Comparison of ENCODE assay signal across 1 cellular context in genomic region chrX:139930923-139931645, GRCh38.
A peak's percentile ranks its signal among the peaks of the same experiment; 100 is the strongest.
TF ChIP-seq lines count a peak whose summit lies in the region.

No MANE protein-coding gene starts in this region.

TF ChIP-seq in HepG2, 621 proteins besides CTCF, POLR2A, EP300 and RAD21 (continued from another document and continues in another):
- no peak for TF ChIP-seq ZBTB33 (CRISPR knock-in tag; IDR thresholded peaks at IDR 0.05)
- no peak for TF ChIP-seq ATM (IDR thresholded peaks at IDR 0.05; ENCODE audit: borderline replicate concordance)
- peak; percentile 42; the same call in 1 of the 2 replicates for TF ChIP-seq ARID4A (CRISPR knock-in tag; IDR thresholded peaks at IDR 0.05; ENCODE audit: borderline replicate concordance)
- no peak for TF ChIP-seq REPIN1 (CRISPR knock-in tag; IDR thresholded peaks at IDR 0.05; ENCODE audit: borderline replicate concordance, low read depth)
- no peak for TF ChIP-seq BRF2 (CRISPR knock-in tag; IDR thresholded peaks at IDR 0.05)
- TF ChIP-seq GMEB1 (CRISPR knock-in tag; IDR thresholded peaks at IDR 0.05; ENCODE audit: borderline replicate concordance) = no peak
- no peak for TF ChIP-seq NFRKB (IDR thresholded peaks at IDR 0.05)
- TF ChIP-seq HDAC6 (IDR thresholded peaks at IDR 0.05; ENCODE audit: low read depth, low read length) = no peak
- no peak for TF ChIP-seq NAIF1 (CRISPR knock-in tag; IDR thresholded peaks at IDR 0.05; ENCODE audit: borderline replicate concordance)
- no peak for TF ChIP-seq ZNF205 (CRISPR knock-in tag; IDR thresholded peaks at IDR 0.05)
- no peak for TF ChIP-seq PHB2 (IDR thresholded peaks at IDR 0.05; ENCODE audit: partially characterized antibody)
- TF ChIP-seq NFIC (IDR thresholded peaks at IDR 0.05; ENCODE audit: low read length) = no peak
- no peak for TF ChIP-seq PRDM15 (CRISPR knock-in tag; IDR thresholded peaks at IDR 0.05)
- TF ChIP-seq ATF5 (CRISPR knock-in tag; IDR thresholded peaks at IDR 0.05; ENCODE audit: low read depth) = no peak
- TF ChIP-seq ZHX1 (CRISPR knock-in tag; IDR thresholded peaks at IDR 0.05; ENCODE audit: low read depth) = no peak
- TF ChIP-seq POLR2AphosphoS5 (IDR thresholded peaks at IDR 0.05; ENCODE audit: low read depth, low read length) = no peak
- TF ChIP-seq ZNF263 (CRISPR knock-in tag; IDR thresholded peaks at IDR 0.05) = peak; percentile 81
- TF ChIP-seq CERS6 (CRISPR knock-in tag; IDR thresholded peaks at IDR 0.05) = no peak
- TF ChIP-seq SMARCC2 (IDR thresholded peaks at IDR 0.05) = no peak
- no peak for TF ChIP-seq TBX3 (IDR thresholded peaks at IDR 0.05; ENCODE audit: borderline replicate concordance)
- TF ChIP-seq MAX (IDR thresholded peaks at IDR 0.05) = peak; percentile 34; the same call in 1 of the 2 replicates
- no peak for TF ChIP-seq ZNF142 (CRISPR knock-in tag; IDR thresholded peaks at IDR 0.05)
- TF ChIP-seq YEATS2 (CRISPR knock-in tag; IDR thresholded peaks at IDR 0.05; ENCODE audit: borderline replicate concordance) = no peak
- no peak for TF ChIP-seq ZC3H13 (CRISPR knock-in tag; IDR thresholded peaks at IDR 0.05)
- no peak for TF ChIP-seq FOXJ3 (CRISPR knock-in tag; IDR thresholded peaks at IDR 0.05; ENCODE audit: borderline replicate concordance)
- TF ChIP-seq TRAFD1 (CRISPR knock-in tag; IDR thresholded peaks at IDR 0.05; ENCODE audit: borderline replicate concordance) = no peak
